Comparison of ENCODE assay signal across 1 cellular context in genomic region chr10:73439605-73440298, GRCh38.
TF ChIP-seq lines count a peak whose summit lies in the region.

No MANE protein-coding gene starts in this region.

TF ChIP-seq in K562, 482 proteins besides CTCF, POLR2A, EP300 and RAD21:
- no peak for TF ChIP-seq TAF1 (IDR thresholded peaks at IDR 0.05; ENCODE audit: control insufficient read depth, extremely low read depth, insufficient read depth, low read length, severe bottlenecking)
- peak; percentile 74 for TF ChIP-seq EGR1 (conservative IDR thresholded peaks at IDR 0.05)
